Comparison of ENCODE assay signal across 30 cellular contexts in genomic region chr2:105598853-105599252, GRCh38.
DNase-seq lines count a peak whose midpoint lies in the region; ATAC-seq and TF ChIP-seq lines count a peak whose summit lies in the region.
"Had no signal": no experiment of that assay in that cellular context is flagged by ENCODE, and none has a peak within 500 bp of the region (broad histone marks: within the 10 kb centered on the region; RNA-seq: fewer than 3 reads in every experiment).

No MANE protein-coding gene starts in this region.

- H3K27me3 Mint-ChIP-seq in activated CD8-positive, alpha-beta T cell treated with anti-CD3 and anti-CD28 coated beads for 36 hours, result no peaks in the 10 kb centered on the region
- H3K27me3 Mint-ChIP-seq in activated CD8-positive, alpha-beta T cell treated with anti-CD3 and anti-CD28 coated beads, Interleukin-2, amount 10 ng/mL, durations not matched to agents 7 days and 5 days (ENCODE audit: low read depth), result peaks cover 5% of the 10 kb centered on the region
- no peaks in the 10 kb centered on the region for H3K27me3 Mint-ChIP-seq in naive thymus-derived CD8-positive, alpha-beta T cell
- H3K27me3 Mint-ChIP-seq: activated T-helper 17 cell treated with anti-CD3 and anti-CD28 coated beads, Interleukin-2, amount 50 U/mL, for 72 hours had no signal

- TF ChIP-seq CTCF in activated CD8-positive, alpha-beta T cell treated with anti-CD3 and anti-CD28 coated beads for 36 hours (IDR thresholded peaks at IDR 0.05), result no peak
- TF ChIP-seq CTCF in brain microvascular endothelial cell (IDR thresholded peaks at IDR 0.05; ENCODE audit: low read depth, low read length, missing control alignments), result no peak

- no peak overlapping the region for H3K27ac Mint-ChIP-seq in activated CD8-positive, alpha-beta T cell treated with anti-CD3 and anti-CD28 coated beads for 36 hours
- no peak overlapping the region for H3K27ac Mint-ChIP-seq in activated CD8-positive, alpha-beta T cell treated with anti-CD3 and anti-CD28 coated beads, Interleukin-2, amount 10 ng/mL, durations not matched to agents 7 days and 5 days
- H3K27ac Mint-ChIP-seq in naive thymus-derived CD8-positive, alpha-beta T cell, result peak overlapping the region in 9 of 10 donors; percentile 13 to 89 (median 62)
- H3K27ac Mint-ChIP-seq: activated T-helper 17 cell treated with anti-CD3 and anti-CD28 coated beads, Interleukin-2, amount 50 U/mL, for 72 hours; stimulated activated memory B cell treated with anti-CD40 and anti-IgM and Interleukin-4, amounts not matched to agents 10 μg/mL and 1 μg/mL and 100 μg/mL, for 72 hours had no signal

- H3K4me3 ChIP-seq in brain microvascular endothelial cell (ENCODE audit: low read depth, low read length), result no peak overlapping the region
- H3K4me3 ChIP-seq: left ventricle myocardium inferior, prostate gland, thoracic aorta, vagina had no signal

- in situ Hi-C loops in brain microvascular endothelial cell (cut with HindIII; ENCODE audit: low pct_ligation_motif_present, low sequenced_read_pairs), result no loop called here

- ATAC-seq in activated CD8-positive, alpha-beta T cell treated with anti-CD3 and anti-CD28 coated beads for 36 hours, result peak; percentile 66
- no peak for ATAC-seq in activated CD8-positive, alpha-beta T cell treated with anti-CD3 and anti-CD28 coated beads, Interleukin-2, amount 10 ng/mL, durations not matched to agents 7 days and 5 days
- ATAC-seq in GM18867 (IDR thresholded peaks at IDR 0.05; ENCODE audit: unreplicated experiment) (peak; percentile 73), GM18517 (IDR thresholded peaks at IDR 0.05; ENCODE audit: unreplicated experiment) (no peak)
- peak in 1 of 2 donors; percentile 69 for ATAC-seq in naive thymus-derived CD8-positive, alpha-beta T cell
- ATAC-seq: activated T-helper 17 cell treated with anti-CD3 and anti-CD28 coated beads, Interleukin-2, amount 50 U/mL, for 72 hours; Panc1; stimulated activated memory B cell treated with anti-CD40 and anti-IgM and Interleukin-4, amounts not matched to agents 10 μg/mL and 1 μg/mL and 100 μg/mL, for 72 hours had no signal

- no peak for DNase-seq in activated CD8-positive, alpha-beta T cell treated with anti-CD3 and anti-CD28 coated beads for 36 hours
- no peak for DNase-seq in activated CD8-positive, alpha-beta T cell treated with anti-CD3 and anti-CD28 coated beads, Interleukin-2, amount 10 ng/mL, durations not matched to agents 7 days and 5 days
- peak; percentile 78 for DNase-seq in NCI-H2171 treated with DMSO at 0.1 percent for 48 hours (lab: John Stamatoyannopoulos, UW)
- peak in 2 of 10 donors; percentile 29 to 37 for DNase-seq in naive thymus-derived CD8-positive, alpha-beta T cell
- no peak for DNase-seq in DMS114 treated with DMSO at 0.1 percent for 48 hours (lab: John Stamatoyannopoulos, UW; ENCODE audit: unreplicated experiment)
- no peak for DNase-seq in brain microvascular endothelial cell
- DNase-seq: activated CD4-positive, alpha-beta T cell treated with anti-CD3 and anti-CD28 coated beads for 48 hours; activated CD8-positive, alpha-beta memory T cell treated with anti-CD3 and anti-CD28 coated beads, Interleukin-2, amount 50 U/mL, for 4 hours; DMS 273 treated with DMSO at 0.1 percent for 48 hours; effector CD4-positive, alpha-beta T cell; glutamatergic neuron; left ventricle myocardium inferior; NCI-H1092; NCI-H187 treated with DMSO at 0.1 percent for 48 hours; NCI-H2227 treated with DMSO at 0.1 percent for 48 hours; NCI-H526 treated with DMSO at 0.1 percent for 48 hours; SHP77 treated with DMSO at 0.1 percent for 48 hours; stimulated activated CD4-positive, alpha-beta T cell treated with anti-CD3 and anti-CD28 coated beads, Interleukin-4, amount 100 ng/mL, for 4 hours; T-helper 9 cell had no signal

- no peaks in the 10 kb centered on the region for H3K36me3 Mint-ChIP-seq in activated CD8-positive, alpha-beta T cell treated with anti-CD3 and anti-CD28 coated beads for 36 hours (ENCODE audit: low read depth)
- no peaks in the 10 kb centered on the region for H3K36me3 Mint-ChIP-seq in activated CD8-positive, alpha-beta T cell treated with anti-CD3 and anti-CD28 coated beads, Interleukin-2, amount 10 ng/mL, durations not matched to agents 7 days and 5 days (ENCODE audit: low read depth)
- H3K36me3 Mint-ChIP-seq in naive thymus-derived CD8-positive, alpha-beta T cell, result no peaks in the 10 kb centered on the region
- H3K36me3 Mint-ChIP-seq: CD8-positive, alpha-beta memory T cell; stimulated activated memory B cell treated with anti-CD40 and anti-IgM and Interleukin-4, amounts not matched to agents 10 μg/mL and 1 μg/mL and 100 μg/mL, for 72 hours had no signal

- POLR2A ChIA-PET in activated CD8-positive, alpha-beta T cell treated with anti-CD3 and anti-CD28 coated beads for 36 hours (lab: Charles Lee), result interaction anchor here (0.8 to 1.4 kb wide), 2 partner anchors 19 to 62 kb away, joined by 3 read pairs; no protein-coding TSS in a partner anchor
- POLR2A ChIA-PET in activated CD8-positive, alpha-beta T cell treated with anti-CD3 and anti-CD28 coated beads, Interleukin-2, amount 10 ng/mL, durations not matched to agents 7 days and 5 days (lab: Charles Lee), result no interaction called here
- POLR2A ChIA-PET in naive thymus-derived CD8-positive, alpha-beta T cell (lab: Charles Lee), result interaction anchor here (0.5 to 1.3 kb wide), 3 partner anchors 33 to 145 kb away, joined by 3 to 7 read pairs (median 3); no protein-coding TSS in a partner anchor

- H3K9me3 Mint-ChIP-seq in activated CD8-positive, alpha-beta T cell treated with anti-CD3 and anti-CD28 coated beads for 36 hours, result no peaks in the 10 kb centered on the region
- no peaks in the 10 kb centered on the region for H3K9me3 Mint-ChIP-seq in activated CD8-positive, alpha-beta T cell treated with anti-CD3 and anti-CD28 coated beads, Interleukin-2, amount 10 ng/mL, durations not matched to agents 7 days and 5 days (ENCODE audit: insufficient read depth)
- no peaks in the 10 kb centered on the region for H3K9me3 Mint-ChIP-seq in naive thymus-derived CD8-positive, alpha-beta T cell
- H3K9me3 Mint-ChIP-seq: activated T-helper 17 cell treated with anti-CD3 and anti-CD28 coated beads, Interleukin-2, amount 50 U/mL, for 72 hours; CD8-positive, alpha-beta memory T cell; stimulated activated memory B cell treated with anti-CD40 and anti-IgM and Interleukin-4, amounts not matched to agents 10 μg/mL and 1 μg/mL and 100 μg/mL, for 72 hours had no signal

- no peaks in the 10 kb centered on the region for H3K36me3 ChIP-seq in brain microvascular endothelial cell (replicated peaks)
- H3K36me3 ChIP-seq: left ventricle myocardium inferior, prostate gland, thoracic aorta, vagina had no signal

- intact Hi-C loops in activated CD8-positive, alpha-beta T cell treated with anti-CD3 and anti-CD28 coated beads for 36 hours (cut with micrococcal nuclease), result no loop called here

- H3K27me3 ChIP-seq in brain microvascular endothelial cell (replicated peaks), result no peaks in the 10 kb centered on the region
- H3K27me3 ChIP-seq: vagina had no signal

- CTCF ChIA-PET in activated CD8-positive, alpha-beta T cell treated with anti-CD3 and anti-CD28 coated beads for 36 hours (lab: Charles Lee), result interaction anchor here (3.9 kb wide), 1 partner anchor 22 kb away, joined by 14 read pairs; no protein-coding TSS in a partner anchor
- CTCF ChIA-PET in activated CD8-positive, alpha-beta T cell treated with anti-CD3 and anti-CD28 coated beads, Interleukin-2, amount 10 ng/mL, durations not matched to agents 7 days and 5 days (lab: Charles Lee), result no interaction called here

- H3K4me3 Mint-ChIP-seq in activated CD8-positive, alpha-beta T cell treated with anti-CD3 and anti-CD28 coated beads for 36 hours, result no peak overlapping the region
- no peak overlapping the region for H3K4me3 Mint-ChIP-seq in activated CD8-positive, alpha-beta T cell treated with anti-CD3 and anti-CD28 coated beads, Interleukin-2, amount 10 ng/mL, durations not matched to agents 7 days and 5 days
- H3K4me3 Mint-ChIP-seq in naive thymus-derived CD8-positive, alpha-beta T cell, result peak overlapping the region in 2 of 10 donors; percentile 24 to 30
- H3K4me3 Mint-ChIP-seq: activated T-helper 17 cell treated with anti-CD3 and anti-CD28 coated beads, Interleukin-2, amount 50 U/mL, for 72 hours; CD8-positive, alpha-beta memory T cell; stimulated activated memory B cell treated with anti-CD40 and anti-IgM and Interleukin-4, amounts not matched to agents 10 μg/mL and 1 μg/mL and 100 μg/mL, for 72 hours had no signal

- H3K27ac ChIP-seq in brain microvascular endothelial cell, result no peak overlapping the region
- H3K27ac ChIP-seq: epithelial cell of prostate, left ventricle myocardium inferior, prostate gland, vagina, VCaP had no signal

- peaks cover 35% of the 10 kb centered on the region for H3K4me1 Mint-ChIP-seq in activated CD8-positive, alpha-beta T cell treated with anti-CD3 and anti-CD28 coated beads for 36 hours (ENCODE audit: low read depth)
- H3K4me1 Mint-ChIP-seq in activated CD8-positive, alpha-beta T cell treated with anti-CD3 and anti-CD28 coated beads, Interleukin-2, amount 10 ng/mL, durations not matched to agents 7 days and 5 days (ENCODE audit: low read depth), result peaks cover 3% of the 10 kb centered on the region
- peaks cover 12 to 35% (median 24%) of the 10 kb centered on the region in 4 donors for H3K4me1 Mint-ChIP-seq in naive thymus-derived CD8-positive, alpha-beta T cell
- H3K4me1 Mint-ChIP-seq: CD8-positive, alpha-beta memory T cell; stimulated activated memory B cell treated with anti-CD40 and anti-IgM and Interleukin-4, amounts not matched to agents 10 μg/mL and 1 μg/mL and 100 μg/mL, for 72 hours had no signal

Comparison
In these comparisons a context has a peak if more than half of its experiments do, and no peak if none do; other contexts are left out.
1. ATAC-seq: peak in activated CD8-positive, alpha-beta T cell treated with anti-CD3 and anti-CD28 coated beads for 36 hours (single experiment) and GM18867 (single experiment); none in activated CD8-positive, alpha-beta T cell treated with anti-CD3 and anti-CD28 coated beads, Interleukin-2, amount 10 ng/mL, durations not matched to agents 7 days and 5 days (single experiment) and GM18517 (single experiment).
2. H3K27ac Mint-ChIP-seq: peak in naive thymus-derived CD8-positive, alpha-beta T cell (9 of 10); none in activated CD8-positive, alpha-beta T cell treated with anti-CD3 and anti-CD28 coated beads for 36 hours (single experiment) and activated CD8-positive, alpha-beta T cell treated with anti-CD3 and anti-CD28 coated beads, Interleukin-2, amount 10 ng/mL, durations not matched to agents 7 days and 5 days (single experiment).